2 cellular contexts compared by ENCODE assay signal in genomic region chr19:47176071-47176626, GRCh38.
TF ChIP-seq lines count a peak whose summit lies in the region.

No MANE protein-coding gene starts in this region.

TF ChIP-seq in SK-N-SH, 30 proteins besides CTCF, POLR2A, EP300 and RAD21:
- TF ChIP-seq ELF1 (IDR thresholded peaks at IDR 0.05): no peak
- TF ChIP-seq JUND (IDR thresholded peaks at IDR 0.05): 0 out of 2 replicates have a peak, but pooled peaks have one; percentile 4
- TF ChIP-seq FOSL2 (IDR thresholded peaks at IDR 0.05; ENCODE audit: borderline replicate concordance, low read depth): 0 out of 2 replicates have a peak, but pooled peaks have one; percentile 9

TF ChIP-seq in SK-N-SH treated with all-trans-retinoic acid at 6 μM for 48 hours, 23 proteins besides CTCF, POLR2A, EP300 and RAD21:
- TF ChIP-seq ISL1 (CRISPR knock-in tag; IDR thresholded peaks at IDR 0.05) (no peak), RARB (CRISPR knock-in tag; IDR thresholded peaks at IDR 0.05) (no peak), PATZ1 (CRISPR knock-in tag; IDR thresholded peaks at IDR 0.05; ENCODE audit: borderline replicate concordance) (no peak), ZFP30 (CRISPR knock-in tag; IDR thresholded peaks at IDR 0.05) (no peak), ZFP3 (CRISPR knock-in tag; IDR thresholded peaks at IDR 0.05) (no peak), PPARA (CRISPR knock-in tag; IDR thresholded peaks at IDR 0.05; ENCODE audit: borderline replicate concordance) (no peak), ESRRG (CRISPR knock-in tag; IDR thresholded peaks at IDR 0.05) (no peak), BACH2 (CRISPR knock-in tag; IDR thresholded peaks at IDR 0.05; ENCODE audit: borderline replicate concordance) (no peak), OSR1 (CRISPR knock-in tag; IDR thresholded peaks at IDR 0.05) (no peak), TSHZ2 (CRISPR knock-in tag; IDR thresholded peaks at IDR 0.05) (no peak), ARNTL (CRISPR knock-in tag; IDR thresholded peaks at IDR 0.05; ENCODE audit: borderline replicate concordance, low read depth) (no peak), SNAI2 (CRISPR knock-in tag; IDR thresholded peaks at IDR 0.05) (no peak), ZNF70 (CRISPR knock-in tag; IDR thresholded peaks at IDR 0.05) (no peak)
TF ChIP-seq in SK-N-SH treated with all-trans-retinoic acid at 6 μM for 48 hours: peak in this region for 0.
